In the genomic region with DNA sequence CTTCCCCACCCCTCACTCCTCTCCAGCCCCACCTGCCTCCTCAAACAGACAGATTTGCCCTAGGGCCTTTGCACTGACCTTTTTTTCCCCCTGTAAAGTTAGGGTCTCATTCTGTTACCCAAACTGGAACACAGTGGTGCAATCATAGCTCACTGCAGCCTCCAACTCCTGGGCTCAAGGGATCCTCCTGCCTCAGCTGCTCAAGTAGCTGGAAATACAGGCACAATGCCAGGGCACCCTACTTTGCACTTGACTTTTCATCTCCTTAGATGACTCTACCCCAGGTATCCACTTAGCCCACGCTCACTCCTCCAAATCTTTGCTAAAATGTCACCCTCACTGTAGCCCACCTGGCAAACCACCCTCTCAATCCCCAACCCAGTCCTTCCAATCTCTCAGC, we compare ENCODE assay signal across 18 cellular contexts. TPM values are rescaled to one million over a fixed set of nuclear protein-coding genes. Genes with fewer than 3 reads are reported as not detected.
DNase-seq lines count a peak whose midpoint lies in the region; ATAC-seq and TF ChIP-seq lines count a peak whose summit lies in the region.
"Had no signal": no experiment of that assay in that cellular context is flagged by ENCODE, and none has a peak within 500 bp of the region (broad histone marks: within the 10 kb centered on the region; RNA-seq: fewer than 3 reads in every experiment).

No MANE protein-coding gene starts in this region.

- intact Hi-C loops in CD8-positive, alpha-beta T cell (cut with DNase I, micrococcal nuclease), result no loop called here
- intact Hi-C loops in activated T-helper 1 cell treated with anti-CD3 and anti-CD28 coated beads, Interleukin-12 subunit alpha, Interleukin-12 subunit beta, Interleukin-2, Interleukin-4 antibody, amounts not matched to agents 30 ng/mL and 10 ng/mL and 1 ng/mL, durations not matched to agents 14 hours and 24 hours and 36 hours (cut with micrococcal nuclease), result no loop called here
- intact Hi-C loops in aorta (cut with DNase I) (no loop called here), spleen (cut with DNase I; ENCODE audit: low total_unique reads) (no loop called here)

- ATAC-seq in CD8-positive, alpha-beta T cell, result no peak
- ATAC-seq in aorta (ENCODE audit: low FRiP score), result no peak

- no peaks in the 10 kb centered on the region for H3K9me3 Mint-ChIP-seq in CD8-positive, alpha-beta T cell
- H3K9me3 Mint-ChIP-seq in activated T-helper 1 cell treated with anti-CD3 and anti-CD28 coated beads, Interleukin-12 subunit alpha, Interleukin-12 subunit beta, Interleukin-2, Interleukin-4 antibody, amounts not matched to agents 30 ng/mL and 10 ng/mL and 1 ng/mL, durations not matched to agents 14 hours and 24 hours and 36 hours, result no peaks in the 10 kb centered on the region
- no peaks in the 10 kb centered on the region for H3K9me3 Mint-ChIP-seq in nephron
- H3K9me3 Mint-ChIP-seq: memory B cell; stimulated activated naive CD8-positive, alpha-beta T cell treated with anti-CD3 and anti-CD28 coated beads, Interleukin-15, Interleukin-2, amounts not matched to agents 100 ng/mL and 50 ng/mL, for 24 hours had no signal

- H3K36me3 ChIP-seq in CD8-positive, alpha-beta T cell (ENCODE audit: insufficient read depth, low read length), result no peaks in the 10 kb centered on the region
- H3K36me3 ChIP-seq in HEK293 (ENCODE audit: control insufficient read depth in 2 of 2, insufficient read depth in 1 of 2, low read length in 2 of 2) (peaks cover 0 to 13% of the 10 kb centered on the region in 2 experiments; a peak in 2 of 3 replicates), aorta (ENCODE audit: control insufficient read depth in 1 of 2, insufficient read depth in 2 of 2, low read length in 1 of 2) (no peaks in the 10 kb centered on the region), spleen (no peaks in the 10 kb centered on the region)
- H3K36me3 ChIP-seq: ovary had no signal

- DNase-seq in CD8-positive, alpha-beta T cell, result no peak
- no peak for DNase-seq in activated T-helper 1 cell treated with anti-CD3 and anti-CD28 coated beads, Interleukin-12 subunit alpha, Interleukin-12 subunit beta, Interleukin-2, Interleukin-4 antibody, amounts not matched to agents 30 ng/mL and 10 ng/mL and 1 ng/mL, durations not matched to agents 14 hours and 24 hours and 36 hours (ENCODE audit: low spot score)
- DNase-seq in aorta (no peak), NCI-H524 treated with DMSO at 0.1 percent for 48 hours (lab: John Stamatoyannopoulos, UW) (no peak), spleen (no peak)
- DNase-seq: activated CD8-positive, alpha-beta memory T cell treated with anti-CD3 and anti-CD28 coated beads, Interleukin-2, amount 50 U/mL, for 48 hours; cortex of kidney; erythroblast; GF-D8; HCEC 1CT; NCI-H1092; NCI-H2171 treated with DMSO at 0.1 percent for 48 hours; ovary; small intestine had no signal

- peaks cover 7% of the 10 kb centered on the region for H3K4me1 Mint-ChIP-seq in CD8-positive, alpha-beta T cell (ENCODE audit: low read depth)
- peaks cover 15% of the 10 kb centered on the region for H3K4me1 Mint-ChIP-seq in activated T-helper 1 cell treated with anti-CD3 and anti-CD28 coated beads, Interleukin-12 subunit alpha, Interleukin-12 subunit beta, Interleukin-2, Interleukin-4 antibody, amounts not matched to agents 30 ng/mL and 10 ng/mL and 1 ng/mL, durations not matched to agents 14 hours and 24 hours and 36 hours (ENCODE audit: low read depth)
- peaks cover 6% of the 10 kb centered on the region for H3K4me1 Mint-ChIP-seq in nephron

- H3K27ac ChIP-seq in CD8-positive, alpha-beta T cell (ENCODE audit: low read depth, low read length), result no peak overlapping the region
- no peak overlapping the region for H3K27ac ChIP-seq in HEK293 (ENCODE audit: extremely low read depth, low read depth, low read length)
- H3K27ac ChIP-seq in aorta (ENCODE audit: low read depth in 1 of 2, low read length in 2 of 2), result no peak overlapping the region
- H3K27ac ChIP-seq in spleen, result no peak overlapping the region
- H3K27ac ChIP-seq: ovary had no signal

- no peaks in the 10 kb centered on the region for H3K27me3 ChIP-seq in CD8-positive, alpha-beta T cell (ENCODE audit: insufficient read depth, low read length)
- H3K27me3 ChIP-seq in aorta (ENCODE audit: control insufficient read depth in 1 of 2, insufficient read depth in 2 of 2, low read length in 1 of 2) (no peaks in the 10 kb centered on the region), spleen (replicated peaks in 1 of 7) (no peaks in the 10 kb centered on the region)
- H3K27me3 ChIP-seq: ovary had no signal

- no peak for TF ChIP-seq POLR2A in spleen (IDR thresholded peaks at IDR 0.05)

- H3K4me3 Mint-ChIP-seq in CD8-positive, alpha-beta T cell, result peak overlapping the region; percentile 56
- H3K4me3 Mint-ChIP-seq in activated T-helper 1 cell treated with anti-CD3 and anti-CD28 coated beads, Interleukin-12 subunit alpha, Interleukin-12 subunit beta, Interleukin-2, Interleukin-4 antibody, amounts not matched to agents 30 ng/mL and 10 ng/mL and 1 ng/mL, durations not matched to agents 14 hours and 24 hours and 36 hours, result peak overlapping the region; percentile 24
- H3K4me3 Mint-ChIP-seq in nephron, result peak overlapping the region; percentile 46 to 71 (median 58)
- H3K4me3 Mint-ChIP-seq: memory B cell had no signal

- no peaks in the 10 kb centered on the region for H3K9me3 ChIP-seq in CD8-positive, alpha-beta T cell (ENCODE audit: low read length)
- H3K9me3 ChIP-seq in HEK293 (ENCODE audit: control insufficient read depth, insufficient read depth, low read depth, low read length) (no peaks in the 10 kb centered on the region), aorta (ENCODE audit: control insufficient read depth, low read length) (no peaks in the 10 kb centered on the region), spleen (no peaks in the 10 kb centered on the region)
- H3K9me3 ChIP-seq: ovary had no signal

- TF ChIP-seq CTCF in CD8-positive, alpha-beta T cell (IDR thresholded peaks at IDR 0.05), result no peak
- no peak for TF ChIP-seq CTCF in HEK293 (tag by site-specific recombination; IDR thresholded peaks at IDR 0.05)
- no peak for TF ChIP-seq CTCF in nephron (IDR thresholded peaks at IDR 0.05; ENCODE audit: unreplicated experiment in 3 of 3)
- TF ChIP-seq CTCF in spleen (IDR thresholded peaks at IDR 0.05 in 8 of 11, conservative IDR thresholded peaks at IDR 0.05 in 3 of 11), result no peak

- no peak overlapping the region for H3K4me3 ChIP-seq in CD8-positive, alpha-beta T cell (ENCODE audit: low read depth, low read length)
- H3K4me3 ChIP-seq in HEK293 (ENCODE audit: low read depth, low read length), result no peak overlapping the region
- H3K4me3 ChIP-seq in aorta (ENCODE audit: low read length in 2 of 2), result no peak overlapping the region
- no peak overlapping the region for H3K4me3 ChIP-seq in spleen
- H3K4me3 ChIP-seq: ovary had no signal

- peaks cover 5% of the 10 kb centered on the region for H3K4me1 ChIP-seq in CD8-positive, alpha-beta T cell (ENCODE audit: insufficient read depth, low read length)
- no peaks in the 10 kb centered on the region for H3K4me1 ChIP-seq in HEK293 (ENCODE audit: control insufficient read depth, insufficient read depth, low read length)
- no peaks in the 10 kb centered on the region for H3K4me1 ChIP-seq in aorta (ENCODE audit: control insufficient read depth in 1 of 2, insufficient read depth in 2 of 2, low read length in 2 of 2)
- peaks cover 0 to 21% (median 15%) of the 10 kb centered on the region in 6 donors for H3K4me1 ChIP-seq in spleen

- WGBS in aorta, 2 donors, result 95 to 96% methylated on average over 1 of the region's 1 CpG
- 92 to 100% (median 97%) methylated on average over 1 of the region's 1 CpG for WGBS in spleen, 5 donors

- no peaks in the 10 kb centered on the region for H3K36me3 Mint-ChIP-seq in CD8-positive, alpha-beta T cell
- H3K36me3 Mint-ChIP-seq in activated T-helper 1 cell treated with anti-CD3 and anti-CD28 coated beads, Interleukin-12 subunit alpha, Interleukin-12 subunit beta, Interleukin-2, Interleukin-4 antibody, amounts not matched to agents 30 ng/mL and 10 ng/mL and 1 ng/mL, durations not matched to agents 14 hours and 24 hours and 36 hours (ENCODE audit: low read depth), result no peaks in the 10 kb centered on the region
- no peaks in the 10 kb centered on the region for H3K36me3 Mint-ChIP-seq in nephron (ENCODE audit: low read depth)
- H3K36me3 Mint-ChIP-seq: memory B cell had no signal

- POLR2A ChIA-PET in CD8-positive, alpha-beta T cell (lab: Charles Lee), result interaction anchor here (1.1 kb wide), 1 partner anchor 42 kb away, joined by 3 read pairs; no protein-coding TSS in a partner anchor
- POLR2A ChIA-PET in HEK293 (lab: Yijun Ruan, JAX), result interaction anchor here (0.6 to 0.8 kb wide), 2 partner anchors 9 to 150 kb away, joined by 3 to 6 read pairs; no protein-coding TSS in a partner anchor

- no peak overlapping the region for H3K27ac Mint-ChIP-seq in CD8-positive, alpha-beta T cell
- peak overlapping the region; percentile 52 for H3K27ac Mint-ChIP-seq in activated T-helper 1 cell treated with anti-CD3 and anti-CD28 coated beads, Interleukin-12 subunit alpha, Interleukin-12 subunit beta, Interleukin-2, Interleukin-4 antibody, amounts not matched to agents 30 ng/mL and 10 ng/mL and 1 ng/mL, durations not matched to agents 14 hours and 24 hours and 36 hours
- H3K27ac Mint-ChIP-seq in nephron, result peak overlapping the region; percentile 12 to 73 (median 24)
- H3K27ac Mint-ChIP-seq: memory B cell; stimulated activated naive CD8-positive, alpha-beta T cell treated with anti-CD3 and anti-CD28 coated beads, Interleukin-15, Interleukin-2, amounts not matched to agents 100 ng/mL and 50 ng/mL, for 24 hours had no signal

- no peaks in the 10 kb centered on the region for H3K27me3 Mint-ChIP-seq in CD8-positive, alpha-beta T cell (ENCODE audit: low read depth)
- H3K27me3 Mint-ChIP-seq in activated T-helper 1 cell treated with anti-CD3 and anti-CD28 coated beads, Interleukin-12 subunit alpha, Interleukin-12 subunit beta, Interleukin-2, Interleukin-4 antibody, amounts not matched to agents 30 ng/mL and 10 ng/mL and 1 ng/mL, durations not matched to agents 14 hours and 24 hours and 36 hours (ENCODE audit: insufficient read depth), result no peaks in the 10 kb centered on the region
- no peaks in the 10 kb centered on the region for H3K27me3 Mint-ChIP-seq in nephron (ENCODE audit: low read depth)
- H3K27me3 Mint-ChIP-seq: memory B cell; stimulated activated naive CD8-positive, alpha-beta T cell treated with anti-CD3 and anti-CD28 coated beads, Interleukin-15, Interleukin-2, amounts not matched to agents 100 ng/mL and 50 ng/mL, for 24 hours had no signal

- CTCF ChIA-PET in CD8-positive, alpha-beta T cell (lab: Charles Lee), result interaction anchor here (1.2 kb wide), 1 partner anchor 48 kb away, joined by 3 read pairs; a partner anchor contains a TSS
- CTCF ChIA-PET in HEK293 (lab: Yijun Ruan, JAX), result interaction anchor here (0.5 to 0.8 kb wide), 3 partner anchors 19 to 720 kb away, joined by 3 to 4 read pairs (median 3); no protein-coding TSS in a partner anchor

RNA-seq across cellular contexts. Expression of a gene that starts 2.2 kb away (rescaled TPM):
- total RNA-seq in CD8-positive, alpha-beta T cell, result 1 to 10 TPM; 3.7 to 3.9 TPM
- total RNA-seq in activated T-helper 1 cell treated with anti-CD3 and anti-CD28 coated beads, Interleukin-12 subunit alpha, Interleukin-12 subunit beta, Interleukin-2, Interleukin-4 antibody, amounts not matched to agents 30 ng/mL and 10 ng/mL and 1 ng/mL, durations not matched to agents 14 hours and 24 hours and 36 hours, result 41.5 and 43.9 TPM in 2 replicates
- total RNA-seq in aorta, result 10 to 100 TPM in 1 of 2 donors, 1 to 10 TPM in 1; 9.0 to 15.3 TPM
- 10 to 100 TPM; 20.2 to 55.3 TPM for polyA plus RNA-seq in aorta
- 10 to 100 TPM; 19.0 to 38.0 (median 25.8) TPM for total RNA-seq in spleen
- 10 to 100 TPM; 40.6 to 61.6 (median 53.8) TPM for polyA plus RNA-seq in spleen

RNA-seq across cellular contexts. Expression of a gene that starts 34.5 kb away (rescaled TPM):
- 100 to 1,000 TPM; 243 to 260 TPM for total RNA-seq in CD8-positive, alpha-beta T cell
- 775 and 795 TPM in 2 replicates for total RNA-seq in activated T-helper 1 cell treated with anti-CD3 and anti-CD28 coated beads, Interleukin-12 subunit alpha, Interleukin-12 subunit beta, Interleukin-2, Interleukin-4 antibody, amounts not matched to agents 30 ng/mL and 10 ng/mL and 1 ng/mL, durations not matched to agents 14 hours and 24 hours and 36 hours
- 100 to 1,000 TPM; 190 to 195 TPM for total RNA-seq in aorta
- polyA plus RNA-seq in aorta, result 100 to 1,000 TPM in 1 of 2 donors, 10 to 100 TPM in 1; 98.5 to 167 TPM
- total RNA-seq in spleen, result 100 to 1,000 TPM; 140 to 251 (median 216) TPM
- 100 to 1,000 TPM; 127 to 159 (median 158) TPM for polyA plus RNA-seq in spleen

RNA-seq across cellular contexts. Expression of a gene that starts 47.8 kb away (rescaled TPM):
- 1 to 10 TPM; 1.3 to 2.0 TPM for total RNA-seq in CD8-positive, alpha-beta T cell
- 17.7 and 19.3 TPM in 2 replicates for total RNA-seq in activated T-helper 1 cell treated with anti-CD3 and anti-CD28 coated beads, Interleukin-12 subunit alpha, Interleukin-12 subunit beta, Interleukin-2, Interleukin-4 antibody, amounts not matched to agents 30 ng/mL and 10 ng/mL and 1 ng/mL, durations not matched to agents 14 hours and 24 hours and 36 hours
- total RNA-seq in aorta (10 to 100 TPM in 1 of 2 donors, 1 to 10 TPM in 1; 7.1 to 11.1 TPM), spleen (10 to 100 TPM in 4 of 7 donors, 1 to 10 TPM in 3; 5.6 to 18.5 (median 10.0) TPM)
- polyA plus RNA-seq in aorta (1 to 10 TPM; 1.3 to 2.5 TPM), spleen (10 to 100 TPM in 1 of 3 donors, 1 to 10 TPM in 2; 4.1 to 15.1 (median 9.5) TPM)
